Comparison of ENCODE assay signal across 9 cellular contexts in genomic region chr2:222912117-222912516, GRCh38. TPM values are rescaled to one million over a fixed set of nuclear protein-coding genes. Genes with fewer than 3 reads are reported as not detected.
DNase-seq lines count a peak whose midpoint lies in the region; ATAC-seq and TF ChIP-seq lines count a peak whose summit lies in the region.
"Had no signal": no experiment of that assay in that cellular context is flagged by ENCODE, and none has a peak within 500 bp of the region (broad histone marks: within the 10 kb centered on the region; RNA-seq: fewer than 3 reads in every experiment).

No MANE protein-coding gene starts in this region.

- ATAC-seq in GM18861 (IDR thresholded peaks at IDR 0.05; ENCODE audit: unreplicated experiment) (peak; percentile 94), HG02610 (IDR thresholded peaks at IDR 0.05; ENCODE audit: unreplicated experiment) (peak; percentile 98)

- no peak for TF ChIP-seq CTCF in NB4 (IDR thresholded peaks at IDR 0.05; ENCODE audit: low read depth, low read length)
- TF ChIP-seq CTCF in HFFc6 (IDR thresholded peaks at IDR 0.05), result no peak

- H3K4me1 Mint-ChIP-seq in HFFc6 (ENCODE audit: low read depth), result peaks cover 57% of the 10 kb centered on the region

- H3K36me3 Mint-ChIP-seq in HFFc6 (ENCODE audit: low read depth), result peaks cover 12% of the 10 kb centered on the region

- DNase-seq in NB4 (ENCODE audit: low read depth), result peak; percentile 97
- DNase-seq in fibroblast of the conjunctiva (ENCODE audit: low read depth), result peak; percentile 84
- DNase-seq in cerebellar cortex (ENCODE audit: low spot score), result no peak
- no peak for DNase-seq in NCI-H2081 treated with DMSO at 0.1 percent for 48 hours (lab: John Stamatoyannopoulos, UW)
- DNase-seq in stimulated activated CD8-positive, alpha-beta memory T cell treated with anti-CD3 and anti-CD28 coated beads, Interleukin-4, amount 100 ng/mL, for 48 hours, result no peak
- no peak for DNase-seq in HFFc6

- H3K9me3 Mint-ChIP-seq in HFFc6, result no peaks in the 10 kb centered on the region

- no peak overlapping the region for H3K27ac Mint-ChIP-seq in HFFc6

- TF ChIP-seq POLR2A in NB4 (IDR thresholded peaks at IDR 0.05; ENCODE audit: extremely low read depth, insufficient read length), result no peak

- no peak overlapping the region for H3K4me3 Mint-ChIP-seq in HFFc6

- peak overlapping the region; percentile 13 for H3K4me3 ChIP-seq in NB4 (ENCODE audit: low read depth, low read length)
- H3K4me3 ChIP-seq: SJSA1 had no signal

- no peaks in the 10 kb centered on the region for H3K27me3 Mint-ChIP-seq in HFFc6 (ENCODE audit: insufficient read depth)

RNA-seq across cellular contexts. Expression of gene ACSL3, which starts 51.3 kb away (rescaled TPM):
- 100 to 1,000 TPM in 1 of 6 experiments, 10 to 100 TPM in 5; 64.5 to 119 (median 87.8) TPM for total RNA-seq in HFFc6 (2021; fragmentation: NEBNext Ultra II Directional; extraction: Animal tissue kit (Norgen Biotek cat#: 25700))

Comparison
In these comparisons a context has a peak if more than half of its experiments do, and no peak if none do; other contexts are left out.
1. DNase-seq: peak in NB4 (single experiment) and fibroblast of the conjunctiva (single experiment); none in cerebellar cortex (single experiment), NCI-H2081 treated with DMSO at 0.1 percent for 48 hours (single experiment), stimulated activated CD8-positive, alpha-beta memory T cell treated with anti-CD3 and anti-CD28 coated beads, Interleukin-4, amount 100 ng/mL, for 48 hours (single experiment) and HFFc6 (single experiment).